Comparison of ENCODE assay signal across 32 cellular contexts in the genomic region with DNA sequence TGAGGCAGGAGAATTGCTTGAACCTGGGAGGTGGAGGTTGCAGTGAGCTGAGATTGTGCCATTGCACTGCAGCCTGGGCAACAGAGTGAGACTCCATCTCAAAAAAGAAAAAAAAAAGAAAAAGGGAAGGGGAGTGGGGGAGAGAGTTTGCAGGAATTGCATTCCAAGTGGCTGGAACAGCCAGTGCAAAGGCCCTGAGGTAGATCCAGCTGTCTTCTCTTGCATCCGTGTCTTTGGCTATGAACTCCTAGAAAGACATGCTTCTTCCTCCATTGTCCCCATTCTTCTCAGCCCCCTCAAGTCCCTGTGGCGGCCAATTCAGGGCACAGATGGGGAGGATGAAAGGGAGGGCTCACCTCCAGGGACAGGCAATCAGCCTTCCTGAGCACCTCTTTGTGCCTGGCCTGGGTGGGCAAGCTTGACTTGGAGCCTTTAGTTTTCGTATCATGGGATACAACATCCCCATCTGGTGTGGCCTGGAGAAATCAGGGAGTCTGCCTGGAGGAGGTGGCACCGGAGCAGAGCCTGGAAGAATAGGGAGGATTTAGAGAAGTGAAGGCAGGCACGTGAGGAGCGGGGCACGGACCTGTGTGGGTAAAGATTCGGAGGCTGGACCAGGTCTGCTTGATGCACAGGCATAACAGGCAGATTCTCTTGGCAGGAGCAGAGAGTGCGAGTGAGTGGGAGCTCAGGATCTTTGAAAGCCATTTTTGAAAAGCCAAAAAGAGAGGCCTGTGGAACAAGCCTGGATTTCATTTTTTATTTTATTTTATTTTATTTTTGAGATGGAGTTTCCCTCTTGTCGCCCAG. TPM values are rescaled to one million over a fixed set of nuclear protein-coding genes. Genes with fewer than 3 reads are reported as not detected.
"Had no signal": no experiment of that assay in that cellular context is flagged by ENCODE, and none has a peak within 500 bp of the region (broad histone marks: within the 10 kb centered on the region; RNA-seq: fewer than 3 reads in every experiment).

No MANE protein-coding gene starts in this region.

- DNase-seq: dermis blood vessel endothelial cell; effector memory CD4-positive, alpha-beta T cell; erythroblast; esophagus squamous epithelium; foreskin melanocyte; immature natural killer cell; islet precursor cell; kidney glomerular epithelial cell; mesenchymal stem cell; mucosa of descending colon; naive B cell; sigmoid colon; stimulated activated CD4-positive, alpha-beta T cell treated with anti-CD3 and anti-CD28 coated beads, Interleukin-2, amount 100 ng/mL, for 24 hours; stimulated activated CD4-positive, alpha-beta T cell treated with anti-CD3 and anti-CD28 coated beads, Interleukin-4, amount 100 ng/mL, for 24 hours; stimulated activated naive CD4-positive, alpha-beta T cell treated with Interleukin-2 at 50 U/mL for 16 hours; thyroid gland; trophoblast cell had no signal

- ATAC-seq: natural killer cell treated with Interleukin-12 subunit alpha and Interleukin-12 subunit beta and Interleukin-15 and Interleukin-18, amount 100 ng/mL, for 72 hours; stimulated activated effector memory CD8-positive, alpha-beta T cell treated with anti-CD3 and anti-CD28 coated beads, Interleukin-12 subunit alpha, Interleukin-12 subunit beta, amount 100 ng/mL, for 72 hours had no signal

- H3K4me3 ChIP-seq: coronary artery, esophagus squamous epithelium, mucosa of descending colon, right atrium auricular region, sigmoid colon, stomach, thyroid gland, vagina had no signal

- H3K27me3 ChIP-seq: thyroid gland, vagina had no signal

- H3K4me3 Mint-ChIP-seq: immature natural killer cell; mesothelial cell of epicardium; natural killer cell treated with Interleukin-12 subunit alpha and Interleukin-12 subunit beta and Interleukin-15 and Interleukin-18, amount 100 ng/mL, for 72 hours; stimulated activated effector memory CD8-positive, alpha-beta T cell treated with anti-CD3 and anti-CD28 coated beads, Interleukin-12 subunit alpha, Interleukin-12 subunit beta, amount 100 ng/mL, for 72 hours had no signal

- H3K36me3 ChIP-seq: esophagus squamous epithelium, prostate gland, right atrium auricular region, sigmoid colon, stomach, thyroid gland, vagina had no signal

- H3K36me3 Mint-ChIP-seq: immature natural killer cell; mesothelial cell of epicardium; naive B cell; natural killer cell treated with Interleukin-12 subunit alpha and Interleukin-12 subunit beta and Interleukin-15 and Interleukin-18, amount 100 ng/mL, for 72 hours had no signal

- H3K9me3 ChIP-seq: esophagus squamous epithelium, mucosa of descending colon, prostate gland, right atrium auricular region, sigmoid colon, stomach, thyroid gland, vagina had no signal

- H3K27ac ChIP-seq: coronary artery, esophagus squamous epithelium, right atrium auricular region, sigmoid colon, stomach, thyroid gland, vagina had no signal

- H3K27ac Mint-ChIP-seq: immature natural killer cell; mesothelial cell of epicardium; natural killer cell treated with Interleukin-12 subunit alpha and Interleukin-12 subunit beta and Interleukin-15 and Interleukin-18, amount 100 ng/mL, for 72 hours; stimulated activated effector memory CD8-positive, alpha-beta T cell treated with anti-CD3 and anti-CD28 coated beads, Interleukin-12 subunit alpha, Interleukin-12 subunit beta, amount 100 ng/mL, for 72 hours had no signal

- H3K9me3 Mint-ChIP-seq: immature natural killer cell; mesothelial cell of epicardium; natural killer cell treated with Interleukin-12 subunit alpha and Interleukin-12 subunit beta and Interleukin-15 and Interleukin-18, amount 100 ng/mL, for 72 hours; neural crest cell; stimulated activated effector memory CD8-positive, alpha-beta T cell treated with anti-CD3 and anti-CD28 coated beads, Interleukin-12 subunit alpha, Interleukin-12 subunit beta, amount 100 ng/mL, for 72 hours had no signal

- H3K4me1 ChIP-seq: prostate gland had no signal

RNA-seq across cellular contexts. Expression of a gene that starts 5.0 kb away (rescaled TPM):
- total RNA-seq: skeletal muscle tissue had no signal

RNA-seq across cellular contexts. Expression of a gene that starts 34.1 kb away (rescaled TPM):
- total RNA-seq: dermis blood vessel endothelial cell; esophagus squamous epithelium; lung microvascular endothelial cell; mesothelial cell of epicardium; natural killer cell treated with Interleukin-12 subunit alpha and Interleukin-12 subunit beta and Interleukin-15 and Interleukin-18, amount 100 ng/mL, for 72 hours; neural crest cell; osteocyte; prostate gland; right atrium auricular region; skeletal muscle tissue; subcutaneous adipose tissue; temporal lobe; thyroid gland; ureter; vagina had no signal
- polyA plus RNA-seq: immature natural killer cell had no signal

RNA-seq across cellular contexts. Expression of a gene that starts 41.8 kb away (rescaled TPM):
- total RNA-seq: neural crest cell, skeletal muscle tissue, vagina had no signal
- polyA plus RNA-seq: immature natural killer cell had no signal
